ENCODE assay signal across 29 cellular contexts in the genomic region with DNA sequence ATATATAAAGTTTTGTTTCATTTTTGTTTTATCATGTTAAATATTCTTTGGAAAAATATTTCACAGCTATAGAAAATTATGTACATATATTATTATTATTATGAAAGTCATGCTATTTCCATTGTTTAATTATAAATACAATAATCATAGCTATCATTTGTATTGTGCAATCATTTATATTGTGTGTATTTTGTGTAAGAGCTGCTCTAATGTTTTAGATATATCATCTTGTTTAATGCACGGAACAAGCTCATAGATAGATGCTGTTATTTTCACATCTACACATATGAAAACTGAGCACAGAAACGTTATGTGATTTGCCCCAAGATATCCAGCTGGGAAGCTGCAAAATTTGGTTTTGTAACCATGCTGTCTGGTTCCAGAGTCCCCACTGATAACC.
"Had no signal": no experiment of that assay in that cellular context is flagged by ENCODE, and none has a peak within 500 bp of the region (broad histone marks: within the 10 kb centered on the region; RNA-seq: fewer than 3 reads in every experiment).

No MANE protein-coding gene starts in this region.

- H3K36me3 ChIP-seq: left lung, lower lobe of right lung, neural progenitor cell, neutrophil, right atrium auricular region, stomach, thyroid gland, transverse colon, upper lobe of left lung, vagina had no signal

- FAIRE-seq: keratinocyte had no signal

- H3K27me3 ChIP-seq: left lung, neural progenitor cell, neutrophil, right atrium auricular region, stomach, testis, thyroid gland, transverse colon, upper lobe of left lung, vagina had no signal

- DNase-seq: hippocampal formation; left colon; left lung; lower lobe of right lung; mammary epithelial cell; mesenchymal stem cell; naive B cell; natural killer cell; nephron progenitor cell; occipital lobe; stimulated activated CD4-positive, alpha-beta T cell treated with anti-CD3 and anti-CD28 coated beads, Interleukin-12 subunit alpha, Interleukin-12 subunit beta, amount 100 ng/mL, for 4 hours; stimulated activated CD4-positive, alpha-beta T cell treated with anti-CD3 and anti-CD28 coated beads, Interleukin-15, amount 100 ng/mL, for 24 hours; stimulated activated CD4-positive, alpha-beta T cell treated with anti-CD3 and anti-CD28 coated beads, Interleukin-2, amount 100 ng/mL, for 24 hours; stimulated activated CD4-positive, alpha-beta T cell treated with anti-CD3 and anti-CD28 coated beads, Interleukin-4, amount 100 ng/mL, for 1 hour; stimulated activated naive B cell treated with anti-CD40 and anti-IgM and Interleukin-4, amounts not matched to agents 10 μg/mL and 1 μg/mL and 100 μg/mL, for 72 hours; stimulated activated naive CD8-positive, alpha-beta T cell treated with anti-CD3 and anti-CD28 coated beads, Interleukin-15, Interleukin-2, amounts not matched to agents 100 U/mL and 50 U/mL, for 24 hours; stomach; testis; thyroid gland; transverse colon; upper lobe of left lung had no signal

- H3K79me2 ChIP-seq: parathyroid adenoma had no signal

- H3K9me3 ChIP-seq: left lung, lower lobe of right lung, neutrophil, right atrium auricular region, stomach, testis, thyroid gland, transverse colon, upper lobe of left lung, vagina had no signal

- H3K27ac ChIP-seq: left lung, lower lobe of right lung, neural progenitor cell, neutrophil, parathyroid adenoma, right atrium auricular region, skin epidermis, stomach, testis, thyroid gland, transverse colon, upper lobe of left lung, vagina had no signal

- H3K4me3 ChIP-seq: left lung, lower lobe of right lung, neural progenitor cell, right atrium auricular region, skin epidermis, stomach, testis, thyroid gland, transverse colon, upper lobe of left lung, vagina had no signal

- H2AFZ ChIP-seq: neural progenitor cell, parathyroid adenoma had no signal

- H3K9ac ChIP-seq: neural progenitor cell, parathyroid adenoma had no signal

- H3K4me1 ChIP-seq: left lung, lower lobe of right lung, neural progenitor cell, parathyroid adenoma, right atrium auricular region, stomach, testis, thyroid gland, transverse colon, upper lobe of left lung, vagina had no signal

- H3K4me2 ChIP-seq: neural progenitor cell had no signal

- ATAC-seq: left colon; left lung; lower lobe of right lung; natural killer cell; sciatic nerve; stimulated activated naive B cell treated with anti-CD40 and anti-IgM and Interleukin-4, amounts not matched to agents 10 μg/mL and 1 μg/mL and 100 μg/mL, for 72 hours; stimulated activated naive CD8-positive, alpha-beta T cell treated with anti-CD3 and anti-CD28 coated beads, Interleukin-15, Interleukin-2, amounts not matched to agents 100 U/mL and 50 U/mL, for 24 hours had no signal
